26 cellular contexts compared by ENCODE assay signal in genomic region chr20:58366866-58367265, GRCh38.
"Had no signal": no experiment of that assay in that cellular context is flagged by ENCODE, and none has a peak within 500 bp of the region (broad histone marks: within the 10 kb centered on the region; RNA-seq: fewer than 3 reads in every experiment).

No MANE protein-coding gene starts in this region.

- DNase-seq: activated CD4-positive, alpha-beta T cell treated with anti-CD3 and anti-CD28 coated beads for 4 hours; activated CD4-positive, alpha-beta T cell treated with anti-CD3 and anti-CD28 coated beads, Interleukin-2, amount 50 U/mL, for 48 hours; activated CD4-positive, CD25-positive, alpha-beta regulatory T cell; activated CD8-positive, alpha-beta memory T cell treated with anti-CD3 and anti-CD28 coated beads, Interleukin-2, amount 50 U/mL, for 48 hours; activated naive CD4-positive, alpha-beta T cell treated with Interleukin-2 at 50 U/mL for 16 hours; activated naive CD8-positive, alpha-beta T cell treated with anti-CD3 and anti-CD28 coated beads for 36 hours; activated T-cell treated with anti-CD3 and anti-CD28 coated beads, Interleukin-2, amount 50 U/mL, for 4 hours; amygdala; cerebellar nuclear complex; foreskin keratinocyte; hippocampal formation; kidney glomerular epithelial cell; left ventricle myocardium superior; mammary epithelial cell; midbrain; retina; stimulated activated CD4-positive, alpha-beta T cell treated with anti-CD3 and anti-CD28 coated beads, Interleukin-2, amount 100 ng/mL, for 48 hours; stimulated activated CD8-positive, alpha-beta memory T cell treated with anti-CD3 and anti-CD28 coated beads, Interleukin-4, amount 100 ng/mL, for 48 hours; stimulated activated naive B cell treated with anti-CD40 and anti-IgM and Interleukin-4, amounts not matched to agents 10 μg/mL and 1 μg/mL and 100 μg/mL, for 72 hours; SW 1271; T-helper 17 cell; upper lobe of left lung had no signal

- H3K4me3 ChIP-seq: coronary artery, upper lobe of left lung had no signal

- H3K4me1 Mint-ChIP-seq: stimulated activated naive B cell treated with anti-CD40 and anti-IgM and Interleukin-4, amounts not matched to agents 10 μg/mL and 1 μg/mL and 100 μg/mL, for 72 hours had no signal

- ATAC-seq: activated T-cell treated with anti-CD3 and anti-CD28 coated beads, Interleukin-2, amount 50 U/mL, for 4 hours; foreskin keratinocyte; left ventricle myocardium superior; stimulated activated naive B cell treated with anti-CD40 and anti-IgM and Interleukin-4, amounts not matched to agents 10 μg/mL and 1 μg/mL and 100 μg/mL, for 72 hours; T-helper 17 cell had no signal

- H3K9me3 Mint-ChIP-seq: activated naive CD8-positive, alpha-beta T cell treated with anti-CD3 and anti-CD28 coated beads for 36 hours; activated T-cell treated with anti-CD3 and anti-CD28 coated beads, Interleukin-2, amount 50 U/mL, for 4 hours; activated T-helper 2 cell treated with anti-CD3 and anti-CD28 coated beads, Interferon-gamma antibody, Interleukin-2, Interleukin-4, amounts not matched to agents 10 μg/mL and 5 μg/mL and 100 μg/mL, durations not matched to agents 14 hours and 24 hours and 36 hours; neural crest cell; stimulated activated naive B cell treated with anti-CD40 and anti-IgM and Interleukin-4, amounts not matched to agents 10 μg/mL and 1 μg/mL and 100 μg/mL, for 72 hours had no signal

- H3K27ac ChIP-seq: coronary artery, epithelial cell of prostate, foreskin keratinocyte, upper lobe of left lung had no signal

- H3K27me3 ChIP-seq: foreskin keratinocyte, upper lobe of left lung had no signal

- H3K27ac Mint-ChIP-seq: activated T-helper 2 cell treated with anti-CD3 and anti-CD28 coated beads, Interferon-gamma antibody, Interleukin-2, Interleukin-4, amounts not matched to agents 10 μg/mL and 5 μg/mL and 100 μg/mL, durations not matched to agents 14 hours and 24 hours and 36 hours; stimulated activated naive B cell treated with anti-CD40 and anti-IgM and Interleukin-4, amounts not matched to agents 10 μg/mL and 1 μg/mL and 100 μg/mL, for 72 hours; T-helper 17 cell had no signal

- H3K27me3 Mint-ChIP-seq: activated naive CD8-positive, alpha-beta T cell treated with anti-CD3 and anti-CD28 coated beads for 36 hours; stimulated activated naive B cell treated with anti-CD40 and anti-IgM and Interleukin-4, amounts not matched to agents 10 μg/mL and 1 μg/mL and 100 μg/mL, for 72 hours; T-helper 17 cell had no signal

- H3K4me3 Mint-ChIP-seq: activated naive CD8-positive, alpha-beta T cell treated with anti-CD3 and anti-CD28 coated beads for 36 hours; activated T-cell treated with anti-CD3 and anti-CD28 coated beads, Interleukin-2, amount 50 U/mL, for 4 hours; neural crest cell; stimulated activated naive B cell treated with anti-CD40 and anti-IgM and Interleukin-4, amounts not matched to agents 10 μg/mL and 1 μg/mL and 100 μg/mL, for 72 hours; T-helper 17 cell had no signal

- H3K4me1 ChIP-seq: foreskin keratinocyte, upper lobe of left lung had no signal

- H3K9me3 ChIP-seq: upper lobe of left lung had no signal
